31 cellular contexts compared by ENCODE assay signal in genomic region chr21:46350571-46350970, GRCh38.
"Had no signal": no experiment of that assay in that cellular context is flagged by ENCODE, and none has a peak within 500 bp of the region (broad histone marks: within the 10 kb centered on the region; RNA-seq: fewer than 3 reads in every experiment).

No MANE protein-coding gene starts in this region.

- H3K4me3 ChIP-seq: ascending aorta, cardiac muscle cell had no signal

- H3K4me1 ChIP-seq: ascending aorta had no signal

- H3K27me3 ChIP-seq: ascending aorta, cardiac muscle cell had no signal

- H3K9me3 ChIP-seq: ascending aorta had no signal

- ATAC-seq: activated CD4-positive, alpha-beta T cell treated with anti-CD3 and anti-CD28 coated beads for 36 hours; activated CD4-positive, CD25-positive, alpha-beta regulatory T cell treated with anti-CD3 and anti-CD28 coated beads, Interleukin-2, amount 50 U/mL, for 24 hours; activated CD8-positive, alpha-beta memory T cell treated with anti-CD3 and anti-CD28 coated beads, Interleukin-2, amount 10 ng/mL, durations not matched to agents 7 days and 5 days; activated CD8-positive, alpha-beta T cell treated with anti-CD3 and anti-CD28 coated beads, Interleukin-2, amount 10 ng/mL, durations not matched to agents 7 days and 5 days; activated naive CD8-positive, alpha-beta T cell treated with anti-CD3 and anti-CD28 coated beads, Interleukin-2, amount 50 U/mL, for 24 hours; WTC11 had no signal

- DNase-seq: activated CD4-positive, alpha-beta memory T cell treated with anti-CD3 and anti-CD28 coated beads, Interleukin-2, amount 10 ng/mL, durations not matched to agents 7 days and 5 days; activated CD4-positive, alpha-beta T cell treated with anti-CD3 and anti-CD28 coated beads for 1 hour; activated CD4-positive, alpha-beta T cell treated with anti-CD3 and anti-CD28 coated beads for 36 hours; activated CD4-positive, alpha-beta T cell treated with anti-CD3 and anti-CD28 coated beads for 48 hours; activated CD4-positive, alpha-beta T cell treated with anti-CD3 and anti-CD28 coated beads, Interleukin-2, amount 10 ng/mL, durations not matched to agents 7 days and 5 days; activated CD4-positive, alpha-beta T cell treated with anti-CD3 and anti-CD28 coated beads, Interleukin-2, amount 50 U/mL, for 48 hours; activated CD4-positive, CD25-positive, alpha-beta regulatory T cell; activated CD8-positive, alpha-beta memory T cell treated with anti-CD3 and anti-CD28 coated beads for 24 hours; activated CD8-positive, alpha-beta memory T cell treated with anti-CD3 and anti-CD28 coated beads, Interleukin-2, amount 10 ng/mL, durations not matched to agents 7 days and 5 days; activated CD8-positive, alpha-beta memory T cell treated with anti-CD3 and anti-CD28 coated beads, Interleukin-2, amount 50 U/mL, for 48 hours; activated CD8-positive, alpha-beta T cell treated with anti-CD3 and anti-CD28 coated beads, Interleukin-2, amount 10 ng/mL, durations not matched to agents 7 days and 5 days; activated effector memory CD4-positive, alpha-beta T cell treated with Interleukin-2 at 50 U/mL for 16 hours; activated gamma-delta T cell; activated naive CD4-positive, alpha-beta T cell treated with anti-CD3 and anti-CD28 coated beads, Interleukin-2, amount 10 ng/mL, durations not matched to agents 7 days and 5 days; activated naive CD4-positive, alpha-beta T cell treated with Interleukin-2 at 50 U/mL for 16 hours; activated naive CD8-positive, alpha-beta T cell treated with anti-CD3 and anti-CD28 coated beads, Interleukin-2, amount 10 ng/mL, durations not matched to agents 7 days and 5 days; activated naive CD8-positive, alpha-beta T cell treated with anti-CD3 and anti-CD28 coated beads, Interleukin-2, amount 50 U/mL, for 24 hours; activated T-cell treated with anti-CD3 and anti-CD28 coated beads, Interleukin-2, amount 50 U/mL, for 24 hours; activated T-cell treated with anti-CD3 and anti-CD28 coated beads, Interleukin-2, amount 50 U/mL, for 48 hours; amygdala; anterior cingulate cortex; caudate nucleus; cerebellar nuclear complex; T-helper 1 cell; T-helper 2 cell; T-helper 9 cell; WERI-Rb-1 had no signal

- H3K27ac ChIP-seq: ascending aorta, cardiac muscle cell, WERI-Rb-1 had no signal
